ENCODE assay signal across 28 cellular contexts in the genomic region with DNA sequence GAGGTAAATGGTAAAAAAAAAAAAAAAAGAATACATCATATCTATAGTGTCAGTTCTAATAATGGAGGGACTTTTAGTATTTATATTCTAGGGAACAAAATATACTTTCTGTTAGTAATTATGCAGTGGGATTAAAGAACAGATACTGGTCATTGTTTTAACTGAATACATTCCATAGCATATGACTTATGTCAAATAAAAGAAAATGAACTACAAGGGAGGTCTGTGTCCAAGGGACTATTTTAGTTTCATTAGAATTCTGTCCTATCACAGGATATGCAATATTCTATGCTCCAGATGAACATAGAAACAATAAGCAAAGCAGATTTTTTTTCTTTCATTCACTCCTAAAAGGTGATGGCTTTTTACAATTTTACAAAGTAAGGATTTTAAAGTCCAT.
"Had no signal": no experiment of that assay in that cellular context is flagged by ENCODE, and none has a peak within 500 bp of the region (broad histone marks: within the 10 kb centered on the region; RNA-seq: fewer than 3 reads in every experiment).

No MANE protein-coding gene starts in this region.

- H3K27me3 Mint-ChIP-seq: progenitor cell of endocrine pancreas; stimulated activated memory B cell treated with anti-CD40 and anti-IgM and Interleukin-4, amounts not matched to agents 10 μg/mL and 1 μg/mL and 100 μg/mL, for 72 hours; stimulated activated naive CD8-positive, alpha-beta T cell treated with anti-CD3 and anti-CD28 coated beads, Interleukin-15, amount 100 ng/mL, for 72 hours had no signal

- H3K36me3 Mint-ChIP-seq: naive thymus-derived CD4-positive, alpha-beta T cell; natural killer cell treated with Interleukin-12 subunit alpha and Interleukin-12 subunit beta and Interleukin-15 and Interleukin-18, amount 100 ng/mL, for 72 hours; stimulated activated memory B cell treated with anti-CD40 and anti-IgM and Interleukin-4, amounts not matched to agents 10 μg/mL and 1 μg/mL and 100 μg/mL, for 72 hours; type B pancreatic cell had no signal

- H3K9me3 ChIP-seq: left lung, lower lobe of right lung, mucosa of descending colon, ovary, right atrium auricular region, right lobe of liver, tibial nerve, uterus had no signal

- H3K9me3 Mint-ChIP-seq: stimulated activated memory B cell treated with anti-CD40 and anti-IgM and Interleukin-4, amounts not matched to agents 10 μg/mL and 1 μg/mL and 100 μg/mL, for 72 hours; type B pancreatic cell had no signal

- H3K27ac ChIP-seq: left lung, lower lobe of right lung, ovary, right atrium auricular region, right lobe of liver, tibial nerve, uterus had no signal

- H3K36me3 ChIP-seq: left lung, lower lobe of right lung, ovary, right atrium auricular region, right lobe of liver, tibial nerve, uterus had no signal

- DNase-seq: hypothalamus; immature natural killer cell; kidney; left colon; left lung; lower lobe of right lung; mammary epithelial cell; mesenchymal stem cell; mucosa of descending colon; naive thymus-derived CD4-positive, alpha-beta T cell; ovary; right lobe of liver; stimulated activated CD4-positive, alpha-beta T cell treated with anti-CD3 and anti-CD28 coated beads, Interleukin-1b, Interleukin-23, amount 100 ng/mL, for 48 hours; stimulated activated CD4-positive, alpha-beta T cell treated with anti-CD3 and anti-CD28 coated beads, Interleukin-2, amount 100 ng/mL, for 48 hours; stimulated activated CD4-positive, alpha-beta T cell treated with anti-CD3 and anti-CD28 coated beads, Interleukin-4, amount 100 ng/mL, for 4 hours; stimulated activated CD8-positive, alpha-beta memory T cell treated with anti-CD3 and anti-CD28 coated beads, Interleukin-4, amount 100 ng/mL, for 48 hours; stimulated activated naive CD4-positive, alpha-beta T cell treated with Interleukin-2 at 50 U/mL for 16 hours; stimulated activated naive CD8-positive, alpha-beta T cell treated with anti-CD3 and anti-CD28 coated beads, Interleukin-15, amount 100 ng/mL, for 72 hours; substantia nigra; uterus had no signal

- FAIRE-seq: islet of Langerhans, kidney had no signal

- H3K4me3 ChIP-seq: left lung, lower lobe of right lung, mucosa of descending colon, ovary, right atrium auricular region, right lobe of liver, smooth muscle cell, tibial nerve, uterus had no signal

- H3K4me3 Mint-ChIP-seq: immature natural killer cell; naive thymus-derived CD4-positive, alpha-beta T cell; natural killer cell treated with Interleukin-12 subunit alpha and Interleukin-12 subunit beta and Interleukin-15 and Interleukin-18, amount 100 ng/mL, for 72 hours; stimulated activated memory B cell treated with anti-CD40 and anti-IgM and Interleukin-4, amounts not matched to agents 10 μg/mL and 1 μg/mL and 100 μg/mL, for 72 hours; stimulated activated naive CD8-positive, alpha-beta T cell treated with anti-CD3 and anti-CD28 coated beads, Interleukin-15, amount 100 ng/mL, for 72 hours; type B pancreatic cell had no signal

- H3K4me1 ChIP-seq: lower lobe of right lung, right atrium auricular region, right lobe of liver, tibial nerve, uterus had no signal

- ATAC-seq: left colon; left lung; lower lobe of right lung; mucosa of descending colon; naive thymus-derived CD4-positive, alpha-beta T cell; natural killer cell treated with Interleukin-12 subunit alpha and Interleukin-12 subunit beta and Interleukin-15 and Interleukin-18, amount 100 ng/mL, for 72 hours; right lobe of liver; stimulated activated memory B cell treated with anti-CD40 and anti-IgM and Interleukin-4, amounts not matched to agents 10 μg/mL and 1 μg/mL and 100 μg/mL, for 72 hours; stimulated activated naive CD8-positive, alpha-beta T cell treated with anti-CD3 and anti-CD28 coated beads, Interleukin-15, amount 100 ng/mL, for 72 hours had no signal

- H3K4me1 Mint-ChIP-seq: naive thymus-derived CD4-positive, alpha-beta T cell; stimulated activated naive CD8-positive, alpha-beta T cell treated with anti-CD3 and anti-CD28 coated beads, Interleukin-15, amount 100 ng/mL, for 72 hours had no signal

- H3K4me2 ChIP-seq: smooth muscle cell had no signal

- H3K27me3 ChIP-seq: left lung, ovary, right atrium auricular region, right lobe of liver, tibial nerve, uterus had no signal

- H3K27ac Mint-ChIP-seq: immature natural killer cell; naive thymus-derived CD4-positive, alpha-beta T cell; natural killer cell treated with Interleukin-12 subunit alpha and Interleukin-12 subunit beta and Interleukin-15 and Interleukin-18, amount 100 ng/mL, for 72 hours; progenitor cell of endocrine pancreas; stimulated activated memory B cell treated with anti-CD40 and anti-IgM and Interleukin-4, amounts not matched to agents 10 μg/mL and 1 μg/mL and 100 μg/mL, for 72 hours; stimulated activated naive CD8-positive, alpha-beta T cell treated with anti-CD3 and anti-CD28 coated beads, Interleukin-15, amount 100 ng/mL, for 72 hours; type B pancreatic cell had no signal
